In the genomic region with DNA sequence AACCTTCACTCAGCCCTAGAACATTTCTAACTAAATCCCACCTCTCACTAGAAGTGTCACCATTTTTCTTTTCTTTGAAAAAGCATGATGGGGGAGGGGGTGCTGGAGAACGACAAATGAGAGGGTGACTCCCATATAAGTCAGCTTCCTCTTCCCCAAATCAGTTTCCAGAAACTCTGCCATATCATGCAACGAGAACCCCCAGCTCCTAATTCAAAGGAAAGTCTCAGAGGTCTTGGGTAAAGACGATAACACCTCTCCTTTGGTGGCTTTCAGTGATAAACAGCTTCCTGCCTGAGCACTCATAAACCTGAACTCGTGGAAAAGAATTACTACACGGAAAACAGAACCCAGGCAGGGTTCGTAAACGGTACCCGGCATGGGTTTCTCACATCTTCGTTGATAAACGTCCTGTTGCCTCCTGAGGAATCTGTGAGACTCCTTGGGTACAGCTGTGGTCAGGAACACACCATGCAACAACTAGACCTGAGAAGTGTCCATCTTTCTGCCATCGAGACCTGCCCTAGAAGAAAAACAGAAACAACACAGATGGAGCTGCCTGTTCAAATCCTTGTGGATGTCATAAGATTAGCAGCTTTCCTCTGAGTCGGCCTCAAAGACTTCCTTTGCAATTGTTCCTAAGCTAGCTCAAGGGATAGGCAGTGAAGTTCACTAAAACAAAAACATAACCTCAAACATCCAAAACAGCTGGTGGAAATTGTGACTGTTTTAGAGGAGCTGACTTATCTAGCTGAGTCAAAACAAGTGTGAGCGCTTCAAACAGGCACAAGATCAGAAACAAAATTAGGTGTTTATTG, we compare ENCODE assay signal across 9 cellular contexts.
DNase-seq lines count a peak whose midpoint lies in the region; ATAC-seq, FAIRE-seq and TF ChIP-seq lines count a peak whose summit lies in the region.
"Had no signal": no experiment of that assay in that cellular context is flagged by ENCODE, and none has a peak within 500 bp of the region (broad histone marks: within the 10 kb centered on the region; RNA-seq: fewer than 3 reads in every experiment).

No MANE protein-coding gene starts in this region.

- CTCF ChIA-PET in SK-N-SH (lab: Yijun Ruan, JAX), result interaction anchor here (0.9 to 1.5 kb wide), 3 partner anchors 8 to 13 kb away, joined by 3 read pairs; no protein-coding TSS in a partner anchor
- CTCF ChIA-PET in endothelial cell of umbilical vein (lab: Charles Lee), result interaction anchor here (1.3 kb wide), 1 partner anchor 18 kb away, joined by 3 read pairs; no protein-coding TSS in a partner anchor
- CTCF ChIA-PET in A673 (lab: Charles Lee), result no interaction called here

- TF ChIP-seq CTCF in SK-N-SH (IDR thresholded peaks at IDR 0.05) (no peak), endothelial cell of umbilical vein (IDR thresholded peaks at IDR 0.05; ENCODE audit: extremely low read depth in 1 of 2, insufficient read depth in 1 of 2, low read depth in 1 of 2, low read length in 2 of 2) (no peak), gastrocnemius medialis (IDR thresholded peaks at IDR 0.05 in 4 of 5, conservative IDR thresholded peaks at IDR 0.05 in 1 of 5) (no peak), A673 (conservative IDR thresholded peaks at IDR 0.05; ENCODE audit: low read depth, low read length) (no peak)

- H3K27ac ChIP-seq in SK-N-SH (ENCODE audit: low read depth in 2 of 2, low read length in 1 of 2) (no peak overlapping the region), endothelial cell of umbilical vein (ENCODE audit: insufficient read depth, low read depth, low read length) (peak overlapping the region; percentile 44), gastrocnemius medialis (peak overlapping the region; percentile 7 to 43 (median 20)), A673 (ENCODE audit: low read depth, low read length, poor library complexity, severe bottlenecking) (no peak overlapping the region)

- H3K4me2 ChIP-seq in SK-N-SH (no peak overlapping the region), endothelial cell of umbilical vein (ENCODE audit: insufficient read depth, low read length) (peak overlapping the region; percentile 56)

- BruUV-seq in endothelial cell of umbilical vein (replicated peaks; lab: Mats Ljungman, UMichigan) (TSS peak; percentile 34), A673 (replicated peaks; lab: Mats Ljungman, UMichigan) (no TSS peak)

- 39% methylated on average over 11 of the region's 13 CpGs for WGBS in SK-N-SH (ENCODE audit: low lambda C conversion rate)

- H3K9ac ChIP-seq in SK-N-SH (no peak overlapping the region), endothelial cell of umbilical vein (replicated peaks; ENCODE audit: extremely low read depth, insufficient read depth, low read length) (no peak overlapping the region)

- no peak for TF ChIP-seq EP300 in SK-N-SH (IDR thresholded peaks at IDR 0.05; ENCODE audit: borderline replicate concordance in 1 of 2, low read depth in 1 of 2, low read length in 1 of 2)

- H2AFZ ChIP-seq in SK-N-SH (ENCODE audit: low read depth) (peak overlapping the region; percentile 66), endothelial cell of umbilical vein (ENCODE audit: low read depth, low read length) (peak overlapping the region; percentile 84)

- no peaks in the 10 kb centered on the region for H3K27me3 Mint-ChIP-seq in T-helper 17 cell

- H3K36me3 ChIP-seq in SK-N-SH (replicated peaks in 1 of 2; ENCODE audit: control insufficient read depth in 1 of 2, insufficient read depth in 2 of 2, low read length in 1 of 2), result no peaks in the 10 kb centered on the region
- no peaks in the 10 kb centered on the region for H3K36me3 ChIP-seq in endothelial cell of umbilical vein (ENCODE audit: control insufficient read depth in 2 of 2, extremely low read depth in 1 of 2, insufficient read depth in 2 of 2, low read length in 2 of 2)
- no peaks in the 10 kb centered on the region for H3K36me3 ChIP-seq in gastrocnemius medialis
- H3K36me3 ChIP-seq in A673 (ENCODE audit: insufficient read depth, low read length, poor library complexity, severe bottlenecking), result no peaks in the 10 kb centered on the region

- no peak overlapping the region for H3K27ac Mint-ChIP-seq in T-helper 17 cell
- H3K27ac Mint-ChIP-seq: WTC11 had no signal

- no peak overlapping the region for H3K4me3 ChIP-seq in SK-N-SH (ENCODE audit: low read depth in 2 of 2, low read length in 1 of 2)
- H3K4me3 ChIP-seq in endothelial cell of umbilical vein (replicated peaks in 1 of 3; ENCODE audit: insufficient read depth in 1 of 3, low read depth in 1 of 3, low read length in 3 of 3), result no peak overlapping the region
- H3K4me3 ChIP-seq in gastrocnemius medialis, result no peak overlapping the region
- no peak overlapping the region for H3K4me3 ChIP-seq in A673 (ENCODE audit: low read depth, low read length, poor library complexity, severe bottlenecking)

- H3K27me3 ChIP-seq in SK-N-SH (ENCODE audit: insufficient read depth), result no peaks in the 10 kb centered on the region
- H3K27me3 ChIP-seq in endothelial cell of umbilical vein (ENCODE audit: control insufficient read depth in 2 of 2, insufficient read depth in 2 of 2, low read length in 2 of 2), result no peaks in the 10 kb centered on the region
- no peaks in the 10 kb centered on the region for H3K27me3 ChIP-seq in gastrocnemius medialis
- H3K27me3 ChIP-seq in A673 (replicated peaks; ENCODE audit: insufficient read depth, low read depth, low read length, poor library complexity), result no peaks in the 10 kb centered on the region

- H3K79me2 ChIP-seq in SK-N-SH (ENCODE audit: insufficient read depth), result no peaks in the 10 kb centered on the region
- H3K79me2 ChIP-seq in endothelial cell of umbilical vein (ENCODE audit: control insufficient read depth, insufficient read depth, low read length), result no peaks in the 10 kb centered on the region

- no peaks in the 10 kb centered on the region for H3K9me2 ChIP-seq in SK-N-SH

- in situ Hi-C loops in gastrocnemius medialis (cut with MboI; ENCODE audit: low sequenced_read_pairs in 4 of 4), result no loop called here

- peak; percentile 85 for FAIRE-seq in endothelial cell of umbilical vein (lab: Jason Lieb, UNC)

- no peak for TF ChIP-seq RAD21 in SK-N-SH (IDR thresholded peaks at IDR 0.05; ENCODE audit: low read length)

- intact Hi-C loops in endothelial cell of umbilical vein (cut with micrococcal nuclease) (loop anchor here (10.0 kb wide), 1 partner anchor 404 kb away; no protein-coding TSS in a partner anchor), gastrocnemius medialis (cut with DNase I; ENCODE audit: low total_unique reads) (no loop called here), A673 (cut with micrococcal nuclease; ENCODE audit: unreplicated experiment) (no loop called here)

- H3K4me3 Mint-ChIP-seq in T-helper 17 cell, result peak overlapping the region; percentile 37
- H3K4me3 Mint-ChIP-seq: WTC11 had no signal

- DNase-seq in SK-N-SH, result no peak
- DNase-seq in T-helper 17 cell, result no peak
- peak; percentile 79 for DNase-seq in endothelial cell of umbilical vein (ENCODE audit: low read depth, low spot score)
- DNase-seq in gastrocnemius medialis, result no peak
- no peak for DNase-seq in occipital lobe (lab: John Stamatoyannopoulos, UW)
- no peak for DNase-seq in A673 (ENCODE audit: low spot score)

- H3K4me1 ChIP-seq in SK-N-SH (ENCODE audit: control insufficient read depth in 1 of 2, insufficient read depth in 2 of 2, low read depth in 1 of 2, low read length in 1 of 2) (peaks cover 0 to 6% of the 10 kb centered on the region in 2 experiments; a peak in 1 of 4 replicates), endothelial cell of umbilical vein (ENCODE audit: control insufficient read depth, extremely low read depth, insufficient read depth, low read length) (peaks cover 2% of the 10 kb centered on the region), gastrocnemius medialis (no peaks in the 10 kb centered on the region), A673 (ENCODE audit: insufficient read depth, low read length, poor library complexity, severe bottlenecking) (no peaks in the 10 kb centered on the region)

- no peaks in the 10 kb centered on the region for H3K9me1 ChIP-seq in endothelial cell of umbilical vein (replicated peaks; ENCODE audit: control insufficient read depth, extremely low read depth, insufficient read depth, low read length)

- ATAC-seq in SK-N-SH treated with all-trans-retinoic acid at 6 μM for 48 hours (no peak), T-helper 17 cell (no peak), gastrocnemius medialis (peak; percentile 46 to 57), GM19467 (IDR thresholded peaks at IDR 0.05; ENCODE audit: unreplicated experiment) (no peak)
- ATAC-seq: WTC11 had no signal

- TF ChIP-seq POLR2A in endothelial cell of umbilical vein (IDR thresholded peaks at IDR 0.05; ENCODE audit: low read depth, low read length), result no peak
- no peak for TF ChIP-seq POLR2A in gastrocnemius medialis (IDR thresholded peaks at IDR 0.05)

- POLR2A ChIA-PET in SK-N-SH (lab: Yijun Ruan, JAX) (no interaction called here), endothelial cell of umbilical vein (lab: Charles Lee) (no interaction called here), A673 (lab: Charles Lee; ENCODE audit: low non-redundant PET) (no interaction called here)

- peaks cover 5% of the 10 kb centered on the region for H3K4me1 Mint-ChIP-seq in T-helper 17 cell
- H3K4me1 Mint-ChIP-seq: WTC11 had no signal

- H3K9me3 ChIP-seq in SK-N-SH, result no peaks in the 10 kb centered on the region
- H3K9me3 ChIP-seq in T-helper 17 cell (ENCODE audit: control insufficient read depth, low read length, poor library complexity, severe bottlenecking), result no peaks in the 10 kb centered on the region
- no peaks in the 10 kb centered on the region for H3K9me3 ChIP-seq in endothelial cell of umbilical vein (replicated peaks; ENCODE audit: control insufficient read depth, insufficient read depth, low read length)
- H3K9me3 ChIP-seq in gastrocnemius medialis, result no peaks in the 10 kb centered on the region
- no peaks in the 10 kb centered on the region for H3K9me3 ChIP-seq in A673 (ENCODE audit: low read depth, low read length, poor library complexity, severe bottlenecking)

- no peaks in the 10 kb centered on the region for H3K36me3 Mint-ChIP-seq in T-helper 17 cell (ENCODE audit: low read depth)
- H3K36me3 Mint-ChIP-seq: WTC11 had no signal

- peaks cover 5% of the 10 kb centered on the region for H3F3A ChIP-seq in SK-N-SH (replicated peaks; ENCODE audit: insufficient read depth)

- no peaks in the 10 kb centered on the region for H4K20me1 ChIP-seq in SK-N-SH (ENCODE audit: insufficient read depth)
- H4K20me1 ChIP-seq in endothelial cell of umbilical vein (replicated peaks; ENCODE audit: control insufficient read depth, extremely low read depth, insufficient read depth, low read length), result no peaks in the 10 kb centered on the region

- dilution Hi-C loops in endothelial cell of umbilical vein (cut with MboI; ENCODE audit: extremely low pct_ligation_motif_present, low sequenced_read_pairs), result no loop called here

TF ChIP-seq in SK-N-SH, 30 proteins besides CTCF, POLR2A, EP300 and RAD21:
- TF ChIP-seq TCF12 (IDR thresholded peaks at IDR 0.05) (peak; percentile 35), POLR2AphosphoS5 (IDR thresholded peaks at IDR 0.05; ENCODE audit: low read depth, low read length) (no peak)

TF ChIP-seq in SK-N-SH treated with all-trans-retinoic acid at 6 μM for 48 hours, 23 proteins besides CTCF, POLR2A, EP300 and RAD21 (continues in another document):
- TF ChIP-seq ESRRG (CRISPR knock-in tag; IDR thresholded peaks at IDR 0.05) (no peak), TCF4 (CRISPR knock-in tag; IDR thresholded peaks at IDR 0.05; ENCODE audit: borderline replicate concordance) (no peak)

TF ChIP-seq in endothelial cell of umbilical vein, 7 proteins besides CTCF, POLR2A, EP300 and RAD21 (continues in another document):
- no peak for TF ChIP-seq POLR2AphosphoS5 (IDR thresholded peaks at IDR 0.05; ENCODE audit: insufficient read depth, low read depth, low read length)

Comparison
In these comparisons a context has a peak if more than half of its experiments do, and no peak if none do; other contexts are left out.
1. H3K27ac ChIP-seq: peak in endothelial cell of umbilical vein (single experiment) and gastrocnemius medialis (4 of 4); none in SK-N-SH (0 of 2) and A673 (single experiment).
2. ATAC-seq: peak in gastrocnemius medialis (2 of 2); none in SK-N-SH treated with all-trans-retinoic acid at 6 μM for 48 hours (single experiment), T-helper 17 cell (single experiment) and GM19467 (single experiment).